ENCODE assay signal across 24 cellular contexts in genomic region chr7:79604841-79605240, GRCh38.
DNase-seq lines count a peak whose midpoint lies in the region; ATAC-seq, FAIRE-seq and TF ChIP-seq lines count a peak whose summit lies in the region.
"Had no signal": no experiment of that assay in that cellular context is flagged by ENCODE, and none has a peak within 500 bp of the region (broad histone marks: within the 10 kb centered on the region; RNA-seq: fewer than 3 reads in every experiment).

No MANE protein-coding gene starts in this region.

- no peaks in the 10 kb centered on the region for H3K36me3 ChIP-seq in ACC112 (ENCODE audit: insufficient read depth, low read length)
- H3K36me3 ChIP-seq in endothelial cell of umbilical vein (ENCODE audit: control insufficient read depth in 2 of 2, extremely low read depth in 1 of 2, insufficient read depth in 2 of 2, low read length in 2 of 2) = no peaks in the 10 kb centered on the region
- H3K36me3 ChIP-seq: BLaER1 treated with 17β-estradiol and CSF1 and Interleukin-3, amounts not matched to agents 10 nM and 100 nM had no signal

- H3K4me1 ChIP-seq in ACC112 (ENCODE audit: control insufficient read depth, insufficient read depth, low read length, unreplicated experiment) = no peaks in the 10 kb centered on the region
- peaks cover 2% of the 10 kb centered on the region for H3K4me1 ChIP-seq in endothelial cell of umbilical vein (ENCODE audit: control insufficient read depth, extremely low read depth, insufficient read depth, low read length)
- H3K4me1 ChIP-seq: A549; BLaER1 treated with 17β-estradiol and CSF1 and Interleukin-3, amounts not matched to agents 10 nM and 100 nM had no signal

- peak overlapping the region; percentile 12 for H2AFZ ChIP-seq in ACC112 (ENCODE audit: low read length, unreplicated experiment)
- no peak overlapping the region for H2AFZ ChIP-seq in endothelial cell of umbilical vein (ENCODE audit: low read depth, low read length)

- H3K4me3 ChIP-seq in ACC112 (ENCODE audit: low read depth, low read length) = no peak overlapping the region
- H3K4me3 ChIP-seq in endothelial cell of umbilical vein (replicated peaks in 1 of 3; ENCODE audit: insufficient read depth in 1 of 3, low read depth in 1 of 3, low read length in 3 of 3) = no peak overlapping the region
- H3K4me3 ChIP-seq in fibroblast of the aortic adventitia (ENCODE audit: low read depth, low read length) = no peak overlapping the region
- H3K4me3 ChIP-seq: A549; BLaER1 treated with 17β-estradiol and CSF1 and Interleukin-3, amounts not matched to agents 10 nM and 100 nM; GM12878 had no signal

- no peaks in the 10 kb centered on the region for H3K9me3 ChIP-seq in endothelial cell of umbilical vein (replicated peaks; ENCODE audit: control insufficient read depth, insufficient read depth, low read length)
- H3K9me3 ChIP-seq: A549; BLaER1 treated with 17β-estradiol and CSF1 and Interleukin-3, amounts not matched to agents 10 nM and 100 nM had no signal

- POLR2A ChIA-PET in endothelial cell of umbilical vein (lab: Charles Lee) = no interaction called here

- dilution Hi-C loops in endothelial cell of umbilical vein (cut with MboI; ENCODE audit: extremely low pct_ligation_motif_present, low sequenced_read_pairs) = no loop called here

- H3K27me3 ChIP-seq in ACC112 (ENCODE audit: insufficient read depth, low read length) = no peaks in the 10 kb centered on the region
- H3K27me3 ChIP-seq in endothelial cell of umbilical vein (ENCODE audit: control insufficient read depth in 2 of 2, insufficient read depth in 2 of 2, low read length in 2 of 2) = no peaks in the 10 kb centered on the region
- H3K27me3 ChIP-seq: BLaER1 treated with 17β-estradiol and CSF1 and Interleukin-3, amounts not matched to agents 10 nM and 100 nM had no signal

- intact Hi-C loops in endothelial cell of umbilical vein (cut with micrococcal nuclease) = no loop called here

- no peaks in the 10 kb centered on the region for H3K9me1 ChIP-seq in endothelial cell of umbilical vein (replicated peaks; ENCODE audit: control insufficient read depth, extremely low read depth, insufficient read depth, low read length)

- no peaks in the 10 kb centered on the region for H4K20me1 ChIP-seq in endothelial cell of umbilical vein (replicated peaks; ENCODE audit: control insufficient read depth, extremely low read depth, insufficient read depth, low read length)
- H4K20me1 ChIP-seq: BLaER1 treated with 17β-estradiol and CSF1 and Interleukin-3, amounts not matched to agents 10 nM and 100 nM had no signal

- FAIRE-seq in endothelial cell of umbilical vein (lab: Jason Lieb, UNC) = peak; percentile 38
- FAIRE-seq: G401.6, GM12878, GM12892, GM18507, GM19239 had no signal

- BruUV-seq in endothelial cell of umbilical vein (replicated peaks; lab: Mats Ljungman, UMichigan) = no TSS peak

- TF ChIP-seq CTCF in endothelial cell of umbilical vein (IDR thresholded peaks at IDR 0.05; ENCODE audit: extremely low read depth in 1 of 2, insufficient read depth in 1 of 2, low read depth in 1 of 2, low read length in 2 of 2) = no peak
- no peak for TF ChIP-seq CTCF in fibroblast of the aortic adventitia (IDR thresholded peaks at IDR 0.05; ENCODE audit: insufficient read depth, low read length)

- no peak for ATAC-seq in GM19035 (IDR thresholded peaks at IDR 0.05; ENCODE audit: unreplicated experiment)
- ATAC-seq: A549; CD8-positive, alpha-beta T cell; GM12878 had no signal

- DNase-seq in amniotic epithelial cell (ENCODE audit: low read depth) (peak; percentile 47), endothelial cell of umbilical vein (ENCODE audit: low read depth, low spot score) (peak; percentile 78), fibroblast of the aortic adventitia (ENCODE audit: low read depth) (peak; percentile 65), cerebellar nuclear complex (lab: John Stamatoyannopoulos, UW) (no peak), cerebellar cortex (ENCODE audit: low spot score) (no peak)
- DNase-seq in activated CD8-positive, alpha-beta memory T cell treated with anti-CD3 and anti-CD28 coated beads, Interleukin-2, amount 50 U/mL, for 48 hours = no peak
- DNase-seq: ACHN; AML-193; Caco-2; Calu3; CD4-positive, alpha-beta T cell; CD8-positive, alpha-beta T cell; DMS79 treated with DMSO at 0.1 percent for 48 hours had no signal

- CTCF ChIA-PET in endothelial cell of umbilical vein (lab: Charles Lee) = interaction anchor here (0.6 to 1.8 kb wide), 9 partner anchors 9 to 671 kb away, joined by 3 to 6 read pairs (median 3); no protein-coding TSS in a partner anchor

- H3K9ac ChIP-seq in endothelial cell of umbilical vein (replicated peaks; ENCODE audit: extremely low read depth, insufficient read depth, low read length) = no peak overlapping the region
- H3K9ac ChIP-seq: BLaER1 treated with 17β-estradiol and CSF1 and Interleukin-3, amounts not matched to agents 10 nM and 100 nM had no signal

- H3K27ac ChIP-seq in ACC112 (ENCODE audit: low read depth, low read length) (no peak overlapping the region), endothelial cell of umbilical vein (ENCODE audit: insufficient read depth, low read depth, low read length) (no peak overlapping the region)
- H3K27ac ChIP-seq: 22Rv1; A549; BLaER1 treated with 17β-estradiol and CSF1 and Interleukin-3, amounts not matched to agents 10 nM and 100 nM; C4-2B had no signal

- H3K79me2 ChIP-seq in ACC112 (ENCODE audit: control insufficient read depth, insufficient read depth, low read length, unreplicated experiment) (no peaks in the 10 kb centered on the region), endothelial cell of umbilical vein (ENCODE audit: control insufficient read depth, insufficient read depth, low read length) (no peaks in the 10 kb centered on the region)

- H3K4me2 ChIP-seq in endothelial cell of umbilical vein (ENCODE audit: insufficient read depth, low read length) = no peak overlapping the region
- H3K4me2 ChIP-seq: A549; BLaER1 treated with 17β-estradiol and CSF1 and Interleukin-3, amounts not matched to agents 10 nM and 100 nM had no signal

- no peak for TF ChIP-seq POLR2A in endothelial cell of umbilical vein (IDR thresholded peaks at IDR 0.05; ENCODE audit: low read depth, low read length)

TF ChIP-seq in endothelial cell of umbilical vein, 7 proteins besides CTCF, POLR2A, EP300 and RAD21:
- TF ChIP-seq JUN (IDR thresholded peaks at IDR 0.05; ENCODE audit: borderline replicate concordance, insufficient read depth, insufficient read length, low read depth) (peak; percentile 15), GATA2 (IDR thresholded peaks at IDR 0.05; ENCODE audit: insufficient read depth, insufficient read length, low read depth, low read length) (no peak)

Comparison
In these comparisons a context has a peak if more than half of its experiments do, and no peak if none do; other contexts are left out.
1. DNase-seq: peak in amniotic epithelial cell (single experiment), endothelial cell of umbilical vein (single experiment) and fibroblast of the aortic adventitia (single experiment); none in cerebellar nuclear complex (0 of 2), cerebellar cortex (single experiment) and activated CD8-positive, alpha-beta memory T cell treated with anti-CD3 and anti-CD28 coated beads, Interleukin-2, amount 50 U/mL, for 48 hours (single experiment).